Comparison of ENCODE assay signal across 10 cellular contexts in the genomic region with DNA sequence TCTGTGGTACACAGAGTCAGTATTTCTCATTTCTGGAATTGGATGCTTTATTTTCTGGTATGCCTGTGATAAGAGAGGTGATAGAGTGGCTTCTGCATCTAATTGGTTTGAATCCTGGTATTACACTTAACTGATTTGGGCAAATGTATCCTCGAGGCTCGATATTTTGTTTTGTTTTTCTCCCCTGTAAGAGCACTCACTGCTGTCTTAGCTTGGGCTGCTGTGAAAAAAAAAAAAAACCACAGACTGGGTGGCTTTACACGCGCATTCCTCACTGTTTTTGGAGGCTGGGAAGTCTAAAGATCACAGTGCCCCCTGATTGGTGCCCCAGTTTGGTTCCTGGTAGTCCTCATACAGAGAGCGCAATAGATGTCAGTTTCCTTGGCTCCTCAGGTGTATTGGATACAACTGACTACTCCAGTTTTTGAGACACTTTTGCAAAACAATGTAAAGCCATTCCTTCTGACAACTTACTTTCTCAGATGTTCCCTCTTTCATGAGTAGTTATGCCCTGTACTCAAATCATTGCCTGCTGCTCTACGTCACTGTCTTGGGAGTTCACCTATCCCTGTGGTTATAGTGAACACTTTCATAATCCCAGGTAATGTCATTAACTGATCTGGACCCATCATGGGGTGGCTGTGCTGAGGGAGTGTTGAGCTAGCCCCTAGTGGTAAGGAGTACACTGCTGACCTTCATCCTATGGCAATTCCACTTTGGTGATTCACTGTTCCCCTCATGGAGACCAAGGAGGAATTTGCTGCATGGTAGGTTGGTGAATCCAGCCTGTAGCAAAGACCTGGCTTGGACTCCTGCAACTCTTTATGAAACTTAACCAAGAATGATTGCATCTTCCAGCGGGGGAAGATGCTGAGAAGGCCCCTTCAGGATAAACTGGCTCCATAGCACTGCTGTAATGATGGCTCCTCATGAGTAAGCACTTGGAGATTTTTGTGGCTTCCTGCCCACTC. TPM values are rescaled to one million over a fixed set of nuclear protein-coding genes. Genes with fewer than 3 reads are reported as not detected.
A peak's percentile ranks its signal among the peaks of the same experiment; 100 is the strongest.
DNase-seq lines count a peak whose midpoint lies in the region; ATAC-seq and TF ChIP-seq lines count a peak whose summit lies in the region.
"Had no signal": no experiment of that assay in that cellular context is flagged by ENCODE, and none has a peak within 500 bp of the region (broad histone marks: within the 10 kb centered on the region; RNA-seq: fewer than 3 reads in every experiment).

No MANE protein-coding gene starts in this region.

- no peaks in the 10 kb centered on the region for H3K27me3 Mint-ChIP-seq in T-cell

- H3K4me3 ChIP-seq in GM12864 (ENCODE audit: low read depth, low read length): no peak overlapping the region
- no peak overlapping the region for H3K4me3 ChIP-seq in fibroblast of the aortic adventitia (ENCODE audit: low read depth, low read length)

- H3K27ac Mint-ChIP-seq in T-cell: peak overlapping the region; percentile 50 to 58

- DNase-seq in GM12864 (ENCODE audit: low read depth) (no peak), T-cell (no peak), fibroblast of the aortic adventitia (ENCODE audit: low read depth) (peak; percentile 28), epidermal melanocyte (ENCODE audit: insufficient read length, low spot score) (no peak), COLO668 (lab: John Stamatoyannopoulos, UW; ENCODE audit: unreplicated experiment) (no peak)
- DNase-seq: activated CD8-positive, alpha-beta memory T cell treated with anti-CD3 and anti-CD28 coated beads, Interleukin-2, amount 50 U/mL, for 48 hours; GF-D8 had no signal

- peaks cover 29% of the 10 kb centered on the region for H3K36me3 Mint-ChIP-seq in T-cell

- POLR2A ChIA-PET in T-cell (lab: Charles Lee): interaction anchor here in 1 of 2 donors (0.7 kb wide), 1 partner anchor 77 kb away, joined by 3 read pairs; no protein-coding TSS in a partner anchor

- TF ChIP-seq CTCF in 22Rv1 (IDR thresholded peaks at IDR 0.05) (no peak), GM12864 (IDR thresholded peaks at IDR 0.05; ENCODE audit: low read depth, low read length, missing control alignments) (peak; percentile 34), fibroblast of the aortic adventitia (IDR thresholded peaks at IDR 0.05; ENCODE audit: insufficient read depth, low read length) (no peak)

- H3K9me3 Mint-ChIP-seq in T-cell: no peaks in the 10 kb centered on the region

- no peak overlapping the region for H3K4me3 Mint-ChIP-seq in T-cell

- H3K27ac ChIP-seq in 22Rv1: peak overlapping the region; percentile 94

- CTCF ChIA-PET in T-cell (lab: Charles Lee): no interaction called here

- ATAC-seq in T-cell (replicated peaks in 1 of 4) (no peak), GM19467 (IDR thresholded peaks at IDR 0.05; ENCODE audit: unreplicated experiment) (no peak), HG02973 (IDR thresholded peaks at IDR 0.05; ENCODE audit: unreplicated experiment) (no peak)

- peaks cover 23% of the 10 kb centered on the region in 3 donors for H3K4me1 Mint-ChIP-seq in T-cell

RNA-seq across cellular contexts. Expression of gene ACAT2, which starts 3.5 kb away (rescaled TPM):
- total RNA-seq in T-cell (10 to 100 TPM; 21.5 to 28.2 (median 27.4) TPM), fibroblast of the aortic adventitia (ENCODE audit: low replicate concordance) (22.1 and 66.2 TPM in 2 replicates)

RNA-seq across cellular contexts. Expression of gene WTAP, which starts 31.0 kb away (rescaled TPM):
- 100 to 1,000 TPM; 119 to 177 (median 126) TPM for total RNA-seq in T-cell
- 71.9 and 103 TPM in 2 replicates for total RNA-seq in fibroblast of the aortic adventitia (ENCODE audit: low replicate concordance)

RNA-seq across cellular contexts. Expression of gene TCP1, which starts 31.1 kb away (rescaled TPM):
- 100 to 1,000 TPM; 129 to 188 (median 146) TPM for total RNA-seq in T-cell
- total RNA-seq in fibroblast of the aortic adventitia (ENCODE audit: low replicate concordance): 203 and 249 TPM in 2 replicates

RNA-seq across cellular contexts. Expression of gene MRPL18, which starts 32.0 kb away (rescaled TPM):
- 10 to 100 TPM; 19.8 to 44.4 (median 36.6) TPM for total RNA-seq in T-cell
- 70.6 and 103 TPM in 2 replicates for total RNA-seq in fibroblast of the aortic adventitia (ENCODE audit: low replicate concordance)

RNA-seq across cellular contexts. Expression of gene PNLDC1, which starts 41.8 kb away (rescaled TPM):
- total RNA-seq in T-cell (1 to 10 TPM in 1 of 5 donors, under 1 TPM in 3, not detected in 1; 0.26 to 1.2 (median 0.46) TPM), fibroblast of the aortic adventitia (ENCODE audit: low replicate concordance) (not detected in 2 replicates)
